8 cellular contexts compared by ENCODE assay signal in genomic region chr1:34929497-34929852, GRCh38. TPM values are rescaled to one million over a fixed set of nuclear protein-coding genes. Genes with fewer than 3 reads are reported as not detected.
A peak's percentile ranks its signal among the peaks of the same experiment; 100 is the strongest.
DNase-seq lines count a peak whose midpoint lies in the region; ATAC-seq and TF ChIP-seq lines count a peak whose summit lies in the region.

Gene DLGAP3, minus strand, starts transcription at chr1:34929650. Its CDS starts 24,267 bp downstream, at chr1:34905383.

- no peaks in the 10 kb centered on the region for H3K9me3 ChIP-seq in Loucy (ENCODE audit: insufficient read depth, low read depth, low read length)
- peaks cover 0 to 5% of the 10 kb centered on the region in 2 donors for H3K9me3 ChIP-seq in lung (ENCODE audit: control insufficient read depth in 2 of 2, insufficient read depth in 1 of 2, low read length in 1 of 2)

- H3K79me2 ChIP-seq in Loucy (ENCODE audit: insufficient read depth, low read length): no peaks in the 10 kb centered on the region

- H3K4me3 ChIP-seq in Loucy (ENCODE audit: low read length, poor library complexity, severe bottlenecking): peak within 1 kb of the TSS; percentile 65
- peak within 1 kb of the TSS; percentile 8 for H3K4me3 ChIP-seq in lung

- peak within 1 kb of the TSS; percentile 60 for H3K4me2 ChIP-seq in Loucy (ENCODE audit: low read depth, low read length, poor library complexity, severe bottlenecking)

- H3K36me3 ChIP-seq in Loucy (ENCODE audit: insufficient read depth, low read length) (no peaks in the 10 kb centered on the region), lung (ENCODE audit: control insufficient read depth in 2 of 2, insufficient read depth in 2 of 2, low read length in 2 of 2) (no peaks in the 10 kb centered on the region)

- H3K9me3 Mint-ChIP-seq in CD14-positive monocyte: peaks cover 0 to 26% (median 10%) of the 10 kb centered on the region in 7 donors
- no peaks in the 10 kb centered on the region for H3K9me3 Mint-ChIP-seq in activated naive CD4-positive, alpha-beta T cell treated with anti-CD3 and anti-CD28 coated beads, Interleukin-2, amount 50 U/mL, for 24 hours

- peaks cover 0 to 5% of the 10 kb centered on the region in 2 donors for H3K36me3 Mint-ChIP-seq in CD14-positive monocyte
- H3K36me3 Mint-ChIP-seq in activated naive CD4-positive, alpha-beta T cell treated with anti-CD3 and anti-CD28 coated beads, Interleukin-2, amount 50 U/mL, for 24 hours: no peaks in the 10 kb centered on the region

- intact Hi-C loops in CD14-positive monocyte (cut with micrococcal nuclease): no loop called here

- H3K27ac Mint-ChIP-seq in CD14-positive monocyte: no peak within 1 kb of the TSS
- H3K27ac Mint-ChIP-seq in activated naive CD4-positive, alpha-beta T cell treated with anti-CD3 and anti-CD28 coated beads, Interleukin-2, amount 50 U/mL, for 24 hours: no peak within 1 kb of the TSS

- H3K9ac ChIP-seq in Loucy (ENCODE audit: low read depth, low read length, poor library complexity, severe bottlenecking): no peak within 1 kb of the TSS

- no peaks in the 10 kb centered on the region for H3F3A ChIP-seq in Loucy (ENCODE audit: low read depth)

- H3K4me1 Mint-ChIP-seq in CD14-positive monocyte: peaks cover 5% of the 10 kb centered on the region
- H3K4me1 Mint-ChIP-seq in activated naive CD4-positive, alpha-beta T cell treated with anti-CD3 and anti-CD28 coated beads, Interleukin-2, amount 50 U/mL, for 24 hours: peaks cover 7% of the 10 kb centered on the region

- H3K27ac ChIP-seq in lung (ENCODE audit: low read depth in 1 of 2, low read length in 1 of 2): no peak within 1 kb of the TSS

- ATAC-seq in lung (ENCODE audit: insufficient read depth, low FRiP score): no peak
- ATAC-seq in GM18517 (IDR thresholded peaks at IDR 0.05; ENCODE audit: unreplicated experiment): no peak
- ATAC-seq in GM21515 (IDR thresholded peaks at IDR 0.05; ENCODE audit: unreplicated experiment): no peak
- ATAC-seq in GM18861 (IDR thresholded peaks at IDR 0.05; ENCODE audit: unreplicated experiment): no peak

- no peaks in the 10 kb centered on the region for H4K20me1 ChIP-seq in Loucy (ENCODE audit: insufficient read depth, low read length, poor library complexity, severe bottlenecking)

- H3K27me3 Mint-ChIP-seq in CD14-positive monocyte (ENCODE audit: low read depth in 3 of 3): peaks cover 66 to 93% (median 80%) of the 10 kb centered on the region in 3 donors
- peaks cover 26% of the 10 kb centered on the region for H3K27me3 Mint-ChIP-seq in activated naive CD4-positive, alpha-beta T cell treated with anti-CD3 and anti-CD28 coated beads, Interleukin-2, amount 50 U/mL, for 24 hours

- H3K4me1 ChIP-seq in Loucy (ENCODE audit: insufficient read depth, low read length, poor library complexity, severe bottlenecking): no peaks in the 10 kb centered on the region
- H3K4me1 ChIP-seq in lung (ENCODE audit: control insufficient read depth in 2 of 2, insufficient read depth in 2 of 2, low read length in 2 of 2): peaks cover 0 to 15% of the 10 kb centered on the region in 2 donors

- H3K27me3 ChIP-seq in Loucy (ENCODE audit: insufficient read depth, low read length, poor library complexity, severe bottlenecking) (no peaks in the 10 kb centered on the region), lung (ENCODE audit: control insufficient read depth, insufficient read depth) (no peaks in the 10 kb centered on the region)

- H2AFZ ChIP-seq in Loucy (ENCODE audit: low read length): no peak within 1 kb of the TSS

- DNase-seq in CD14-positive monocyte (ENCODE audit: low spot score) (no peak), lung (ENCODE audit: low spot score) (no peak), GDM1 (lab: John Stamatoyannopoulos, UW) (no peak)

- WGBS in lung, 2 donors: 0 to 1% methylated on average over 19 to 50 of the region's 50 CpGs

- TF ChIP-seq CTCF in CD14-positive monocyte (IDR thresholded peaks at IDR 0.05) (no peak), Loucy (conservative IDR thresholded peaks at IDR 0.05; ENCODE audit: low read length) (no peak), lung (IDR thresholded peaks at IDR 0.05; ENCODE audit: control extremely low read depth, extremely low read depth) (no peak)

- H3K4me3 Mint-ChIP-seq in CD14-positive monocyte: peak within 1 kb of the TSS; percentile 63 to 88
- peak within 1 kb of the TSS; percentile 87 for H3K4me3 Mint-ChIP-seq in activated naive CD4-positive, alpha-beta T cell treated with anti-CD3 and anti-CD28 coated beads, Interleukin-2, amount 50 U/mL, for 24 hours

- H3K9me2 ChIP-seq in Loucy (replicated peaks; ENCODE audit: low read depth, low read length): no peaks in the 10 kb centered on the region

RNA-seq across cellular contexts. Expression of gene DLGAP3, which starts in this region (rescaled TPM):
- under 1 TPM; 0.10 to 0.16 TPM for polyA plus RNA-seq in CD14-positive monocyte
- total RNA-seq in lung: under 1 TPM; 0.17 to 0.89 TPM
- polyA plus RNA-seq in lung: under 1 TPM; 0.10 to 0.26 TPM
